Comparison of ENCODE assay signal across 18 cellular contexts in the genomic region with DNA sequence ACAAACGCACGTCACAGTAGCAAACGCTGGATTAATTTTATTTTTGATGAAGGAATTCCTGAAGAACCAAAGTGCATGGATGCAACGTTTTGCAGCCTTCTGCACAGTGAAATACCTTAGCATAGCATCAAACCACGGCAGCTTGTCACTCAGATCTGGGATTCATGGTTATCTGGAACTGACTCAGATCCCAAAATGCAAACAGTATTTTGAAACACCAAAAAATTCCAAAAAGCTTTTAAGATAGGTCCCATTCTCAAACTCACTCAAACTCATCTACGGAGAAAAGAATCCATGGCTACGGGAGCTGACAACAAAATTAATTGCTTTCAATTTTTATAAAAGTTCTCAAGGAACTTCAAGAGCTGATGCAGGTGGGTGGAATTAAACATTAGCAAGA.
"Had no signal": no experiment of that assay in that cellular context is flagged by ENCODE, and none has a peak within 500 bp of the region (broad histone marks: within the 10 kb centered on the region; RNA-seq: fewer than 3 reads in every experiment).

No MANE protein-coding gene starts in this region.

- H3K4me1 ChIP-seq: esophagus muscularis mucosa, gastrocnemius medialis, prostate gland, right lobe of liver, suprapubic skin, tibial artery had no signal

- H3K9ac ChIP-seq: neural progenitor cell had no signal

- H3K36me3 ChIP-seq: esophagus muscularis mucosa, gastrocnemius medialis, neural progenitor cell, ovary, prostate gland, right lobe of liver, suprapubic skin, tibial artery had no signal

- H3K27me3 ChIP-seq: esophagus muscularis mucosa, gastrocnemius medialis, neural progenitor cell, ovary, right lobe of liver, suprapubic skin, tibial artery had no signal

- DNase-seq: effector memory CD8-positive, alpha-beta T cell; gastrocnemius medialis; glutamatergic neuron; islet precursor cell; mammary epithelial cell; natural killer cell; ovary; retina; right lobe of liver; stimulated activated CD4-positive, alpha-beta T cell treated with anti-CD3 and anti-CD28 coated beads, Interleukin-4, amount 100 ng/mL, for 1 hour; stimulated activated CD8-positive, alpha-beta memory T cell treated with anti-CD3 and anti-CD28 coated beads, Interleukin-4, amount 100 ng/mL, for 48 hours; stimulated activated naive CD8-positive, alpha-beta T cell treated with anti-CD3 and anti-CD28 coated beads, Interleukin-15, Interleukin-2, amounts not matched to agents 100 U/mL and 50 U/mL, for 24 hours; tibial artery had no signal

- H3K9me3 ChIP-seq: esophagus muscularis mucosa, gastrocnemius medialis, ovary, prostate gland, right lobe of liver, suprapubic skin, tibial artery had no signal

- H2AFZ ChIP-seq: neural progenitor cell had no signal

- H3K27ac ChIP-seq: epithelial cell of prostate, esophagus muscularis mucosa, gastrocnemius medialis, neural progenitor cell, ovary, prostate gland, right lobe of liver, suprapubic skin, tibial artery had no signal

- H3K4me3 ChIP-seq: esophagus muscularis mucosa, gastrocnemius medialis, neural progenitor cell, ovary, prostate gland, right lobe of liver, suprapubic skin, tibial artery had no signal
